18 cellular contexts compared by ENCODE assay signal in the genomic region with DNA sequence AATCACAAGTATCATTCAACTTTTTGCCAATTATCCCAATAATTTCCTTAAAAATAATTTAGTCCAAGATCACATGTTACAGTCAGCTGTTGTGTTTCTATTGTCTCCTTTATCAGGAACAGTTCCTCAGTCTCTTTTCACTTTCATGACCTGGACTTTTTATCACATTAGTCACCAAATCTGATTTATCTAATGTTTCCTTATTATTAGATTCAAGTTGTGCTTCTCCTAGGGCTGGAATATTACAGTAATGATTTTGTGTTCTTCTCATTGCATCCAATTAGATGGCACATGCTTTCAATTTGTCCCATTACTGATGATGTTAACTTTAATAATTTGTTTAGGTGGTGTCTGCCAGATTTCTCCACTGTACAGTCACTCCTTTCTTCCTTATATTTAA.
"Had no signal": no experiment of that assay in that cellular context is flagged by ENCODE, and none has a peak within 500 bp of the region (broad histone marks: within the 10 kb centered on the region; RNA-seq: fewer than 3 reads in every experiment).

No MANE protein-coding gene starts in this region.

- H3K4me3 ChIP-seq: ascending aorta, coronary artery, psoas muscle, SJSA1, stomach, testis, upper lobe of left lung had no signal

- DNase-seq: activated CD4-positive, alpha-beta T cell treated with anti-CD3 and anti-CD28 coated beads, Interleukin-2, amount 10 ng/mL, durations not matched to agents 7 days and 5 days; activated naive CD4-positive, alpha-beta T cell treated with anti-CD3 and anti-CD28 coated beads for 36 hours; activated naive CD8-positive, alpha-beta T cell treated with anti-CD3 and anti-CD28 coated beads, Interleukin-2, amount 50 U/mL, for 24 hours; effector CD4-positive, alpha-beta T cell; erythroblast; hypothalamus; kidney glomerular epithelial cell; nephron progenitor cell; occipital lobe; psoas muscle; stimulated activated CD4-positive, alpha-beta T cell treated with anti-CD3 and anti-CD28 coated beads, Interleukin-1b, Interleukin-23, amount 100 ng/mL, for 48 hours; stomach; testis; upper lobe of left lung had no signal

- H3K9me3 ChIP-seq: ascending aorta, psoas muscle, SJSA1, stomach, testis, upper lobe of left lung had no signal

- H3K27me3 ChIP-seq: ascending aorta, SJSA1, stomach, testis, upper lobe of left lung had no signal

- ATAC-seq: activated naive CD8-positive, alpha-beta T cell treated with anti-CD3 and anti-CD28 coated beads, Interleukin-2, amount 50 U/mL, for 24 hours; psoas muscle; sciatic nerve had no signal

- H3K27ac ChIP-seq: ascending aorta, coronary artery, psoas muscle, SJSA1, stomach, testis, upper lobe of left lung had no signal

- H3K36me3 ChIP-seq: ascending aorta, SJSA1, stomach, upper lobe of left lung had no signal

- H3K4me1 ChIP-seq: ascending aorta, psoas muscle, stomach, testis, upper lobe of left lung had no signal
